In the genomic region with DNA sequence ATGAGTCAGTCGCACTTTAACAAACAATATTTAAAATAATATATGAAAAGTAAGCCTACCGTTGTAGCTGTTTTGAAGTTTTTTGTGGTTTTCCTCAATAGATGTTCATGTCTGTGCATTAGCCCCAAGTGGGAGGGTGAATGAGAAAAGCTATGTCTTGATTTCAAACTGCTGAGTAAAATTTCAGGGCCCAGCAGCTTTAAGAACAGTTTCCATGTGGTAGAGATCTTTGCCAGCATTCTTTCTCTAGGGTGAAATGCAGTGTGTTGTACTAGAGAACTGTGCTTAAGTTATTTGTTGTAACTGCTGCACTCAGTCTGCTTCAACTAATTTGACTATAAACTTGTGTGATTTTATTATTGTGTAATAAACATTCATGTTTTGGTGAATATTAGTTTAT, we compare ENCODE assay signal across 1 cellular context.
A peak's percentile ranks its signal among the peaks of the same experiment; 100 is the strongest.
TF ChIP-seq lines count a peak whose summit lies in the region.

TSS of gene OGN (minus strand) at position 142 of the 400 bp plus-strand sequence. CDS start 1,171 bp downstream, outside the sequence.

TF ChIP-seq in K562, 482 proteins besides CTCF, POLR2A, EP300 and RAD21 (continued from another document):
- TF ChIP-seq, protein P1, sequence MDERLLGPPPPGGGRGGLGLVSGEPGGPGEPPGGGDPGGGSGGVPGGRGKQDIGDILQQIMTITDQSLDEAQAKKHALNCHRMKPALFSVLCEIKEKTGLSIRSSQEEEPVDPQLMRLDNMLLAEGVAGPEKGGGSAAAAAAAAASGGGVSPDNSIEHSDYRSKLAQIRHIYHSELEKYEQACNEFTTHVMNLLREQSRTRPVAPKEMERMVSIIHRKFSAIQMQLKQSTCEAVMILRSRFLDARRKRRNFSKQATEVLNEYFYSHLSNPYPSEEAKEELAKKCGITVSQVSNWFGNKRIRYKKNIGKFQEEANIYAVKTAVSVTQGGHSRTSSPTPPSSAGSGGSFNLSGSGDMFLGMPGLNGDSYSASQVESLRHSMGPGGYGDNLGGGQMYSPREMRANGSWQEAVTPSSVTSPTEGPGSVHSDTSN (CRISPR knock-in tag; IDR thresholded peaks at IDR 0.05; ENCODE audit: low read depth): no peak
- TF ChIP-seq, protein P1 (tag; conservative IDR thresholded peaks at IDR 0.05; ENCODE audit: low read depth): no peak
- TF ChIP-seq CEBPG (CRISPR knock-in tag; IDR thresholded peaks at IDR 0.05) (no peak), CEBPG (tag; conservative IDR thresholded peaks at IDR 0.05 in 1 of 2, IDR thresholded peaks at IDR 0.05 in 1 of 2) (peak in 1 of 2 experiments; percentile 30; a peak in 1 of 4 replicates), ID3 (CRISPR knock-in tag; IDR thresholded peaks at IDR 0.05) (no peak), ID3 (tag; IDR thresholded peaks at IDR 0.05) (no peak), TBL1XR1 (IDR thresholded peaks at IDR 0.05; ENCODE audit: low read length in 2 of 2) (no peak)
TF ChIP-seq in K562: peak in this region for 2.
